8 cellular contexts compared by ENCODE assay signal in genomic region chr2:231642631-231643493, GRCh38. TPM values are rescaled to one million over a fixed set of nuclear protein-coding genes. Genes with fewer than 3 reads are reported as not detected.
DNase-seq lines count a peak whose midpoint lies in the region; ATAC-seq lines count a peak whose summit lies in the region.

No MANE protein-coding gene starts in this region.

- peak; percentile 76 for DNase-seq in CD1c-positive myeloid dendritic cell (ENCODE audit: extremely low spot score)
- peak; percentile 76 for DNase-seq in NCI-H146 (lab: John Stamatoyannopoulos, UW)
- peak; percentile 19 to 65 for DNase-seq in activated CD4-positive, alpha-beta T cell treated with anti-CD3 and anti-CD28 coated beads, Interleukin-2, amount 50 U/mL, for 24 hours (ENCODE audit: low read depth in 1 of 2, low spot score in 1 of 2)
- DNase-seq in dermis microvascular lymphatic vessel endothelial cell (ENCODE audit: low read depth in 2 of 2) = peak; percentile 63 to 94
- peak; percentile 42 to 57 for DNase-seq in stimulated activated CD8-positive, alpha-beta memory T cell treated with anti-CD3 and anti-CD28 coated beads, Interleukin-7, amount 100 ng/mL, for 4 hours (ENCODE audit: low read depth in 2 of 2)

- H3K27me3 ChIP-seq in mucosa of rectum (ENCODE audit: control insufficient read depth in 2 of 2, insufficient read depth in 2 of 2, low read length in 2 of 2) = no peaks in the 10 kb centered on the region

- H3K9me3 ChIP-seq in mucosa of rectum (ENCODE audit: control insufficient read depth in 2 of 2, low read length in 2 of 2) = no peaks in the 10 kb centered on the region

- H3K36me3 ChIP-seq in mucosa of rectum (ENCODE audit: control insufficient read depth in 2 of 2, insufficient read depth in 2 of 2, low read length in 2 of 2) = no peaks in the 10 kb centered on the region

- H3K4me3 ChIP-seq in mucosa of rectum (ENCODE audit: low read length in 2 of 2) = peak overlapping the region; percentile 46 to 62

- ATAC-seq in GM21619 (IDR thresholded peaks at IDR 0.05; ENCODE audit: unreplicated experiment) (peak; percentile 59), HG02763 (IDR thresholded peaks at IDR 0.05; ENCODE audit: unreplicated experiment) (no peak)

- H3K27ac ChIP-seq in mucosa of rectum (ENCODE audit: low read depth in 2 of 2, low read length in 2 of 2) = peak overlapping the region; percentile 98

- peak overlapping the region; percentile 83 to 87 for H3K9ac ChIP-seq in mucosa of rectum (ENCODE audit: low read depth in 1 of 2, low read length in 2 of 2)

- peaks cover 38 to 40% of the 10 kb centered on the region in 2 donors for H3K4me1 ChIP-seq in mucosa of rectum (ENCODE audit: control insufficient read depth in 2 of 2, insufficient read depth in 2 of 2, low read length in 2 of 2)

RNA-seq across cellular contexts. Expression of gene TEX44, which starts 50.2 kb away (rescaled TPM):
- not detected in 2 replicates for total RNA-seq in dermis microvascular lymphatic vessel endothelial cell
